In genomic region chrX:51463322-51463721, GRCh38 we compare ENCODE assay signal across 7 cellular contexts. TPM values are rescaled to one million over a fixed set of nuclear protein-coding genes. Genes with fewer than 3 reads are reported as not detected.
"Had no signal": no experiment of that assay in that cellular context is flagged by ENCODE, and none has a peak within 500 bp of the region (broad histone marks: within the 10 kb centered on the region; RNA-seq: fewer than 3 reads in every experiment).

No MANE protein-coding gene starts in this region.

- FAIRE-seq: HTR-8/SVneo had no signal

- DNase-seq: KBM-7, KG1 had no signal

- H3K4me2 ChIP-seq: KMS-11 had no signal

- H3K27ac ChIP-seq: HL-60, KMS-11 had no signal

- H3K4me3 Mint-ChIP-seq: IgD-negative memory B cell had no signal

- H3K4me1 Mint-ChIP-seq: IgD-negative memory B cell had no signal

- H3K9me3 Mint-ChIP-seq: IgD-negative memory B cell had no signal

- H3K9ac ChIP-seq: KMS-11 had no signal

- H3K27me3 Mint-ChIP-seq: IgD-negative memory B cell had no signal

- H3K27ac Mint-ChIP-seq: IgD-negative memory B cell had no signal

- H3K36me3 Mint-ChIP-seq: IgD-negative memory B cell had no signal

RNA-seq across cellular contexts. Expression of gene NUDT11, which starts 33.1 kb away (rescaled TPM):
- total RNA-seq: HT-29 had no signal
